1 cellular context compared by ENCODE assay signal in genomic region chr1:40344597-40344996, GRCh38.
A peak's percentile ranks its signal among the peaks of the same experiment; 100 is the strongest.
TF ChIP-seq lines count a peak whose summit lies in the region.

No MANE protein-coding gene starts in this region.

TF ChIP-seq in IMR-90, 13 proteins besides CTCF, POLR2A, EP300 and RAD21 (continued from another document):
- peak; percentile 90; the same call in 1 of the 2 replicates for TF ChIP-seq MAZ (IDR thresholded peaks at IDR 0.05; ENCODE audit: borderline replicate concordance, low read depth, low read length)
- TF ChIP-seq NFE2L2 (IDR thresholded peaks at IDR 0.05; ENCODE audit: low read depth, low read length), result no peak
TF ChIP-seq in IMR-90: peak in this region for 2.
